Comparison of ENCODE assay signal across 8 cellular contexts in genomic region chr17:39573447-39574298, GRCh38. TPM values are rescaled to one million over a fixed set of nuclear protein-coding genes. Genes with fewer than 3 reads are reported as not detected.
DNase-seq lines count a peak whose midpoint lies in the region; ATAC-seq and TF ChIP-seq lines count a peak whose summit lies in the region.

No MANE protein-coding gene starts in this region.

- CTCF ChIA-PET in activated CD8-positive, alpha-beta memory T cell treated with anti-CD3 and anti-CD28 coated beads, Interleukin-2, amount 10 ng/mL, durations not matched to agents 7 days and 5 days (lab: Charles Lee), result interaction anchor here (0.6 to 3.5 kb wide), 6 partner anchors 26 to 157 kb away, joined by 3 to 21 read pairs (median 4); partner anchors contain the start of gene MIEN1

- TF ChIP-seq CTCF in mucosa of descending colon (IDR thresholded peaks at IDR 0.05), result no peak

- H3K27me3 ChIP-seq in esophagus (ENCODE audit: control insufficient read depth in 1 of 2, insufficient read depth in 2 of 2, low read length in 2 of 2), result no peaks in the 10 kb centered on the region

- H3K36me3 ChIP-seq in esophagus (ENCODE audit: control insufficient read depth in 2 of 2, insufficient read depth in 2 of 2, low read length in 1 of 2), result no peaks in the 10 kb centered on the region
- H3K36me3 ChIP-seq in mucosa of descending colon (ENCODE audit: low read depth), result no peaks in the 10 kb centered on the region

- peaks cover 3% of the 10 kb centered on the region for H3K4me1 Mint-ChIP-seq in activated CD8-positive, alpha-beta memory T cell treated with anti-CD3 and anti-CD28 coated beads, Interleukin-2, amount 10 ng/mL, durations not matched to agents 7 days and 5 days

- H3K4me3 Mint-ChIP-seq in activated CD8-positive, alpha-beta memory T cell treated with anti-CD3 and anti-CD28 coated beads, Interleukin-2, amount 10 ng/mL, durations not matched to agents 7 days and 5 days, result peak overlapping the region; percentile 57

- H3K27me3 Mint-ChIP-seq in activated CD8-positive, alpha-beta memory T cell treated with anti-CD3 and anti-CD28 coated beads, Interleukin-2, amount 10 ng/mL, durations not matched to agents 7 days and 5 days, result peaks cover 12% of the 10 kb centered on the region

- H3K4me1 ChIP-seq in esophagus (ENCODE audit: control insufficient read depth in 2 of 2, insufficient read depth in 2 of 2, low read length in 1 of 2) (peaks cover 0 to 5% of the 10 kb centered on the region in 2 donors), mucosa of descending colon (ENCODE audit: low read depth) (peaks cover 6% of the 10 kb centered on the region)

- H3K9me3 Mint-ChIP-seq in activated CD8-positive, alpha-beta memory T cell treated with anti-CD3 and anti-CD28 coated beads, Interleukin-2, amount 10 ng/mL, durations not matched to agents 7 days and 5 days (ENCODE audit: low read depth), result peaks cover 5% of the 10 kb centered on the region

- H3K27ac ChIP-seq in esophagus (ENCODE audit: low read depth in 2 of 2, low read length in 1 of 2), result peak overlapping the region; percentile 93 to 96
- peak overlapping the region; percentile 45 for H3K27ac ChIP-seq in substantia nigra (ENCODE audit: low read depth, low read length, poor library complexity, severe bottlenecking)

- WGBS in esophagus, 2 donors, result 2 to 3% methylated on average over 61 to 66 of the region's 66 CpGs

- peak; percentile 48 to 51 for ATAC-seq in activated CD4-positive, CD25-positive, alpha-beta regulatory T cell treated with anti-CD3 and anti-CD28 coated beads, Interleukin-2, amount 50 U/mL, for 24 hours
- peak; percentile 73 for ATAC-seq in activated CD8-positive, alpha-beta memory T cell treated with anti-CD3 and anti-CD28 coated beads, Interleukin-2, amount 10 ng/mL, durations not matched to agents 7 days and 5 days
- ATAC-seq in mucosa of descending colon, result peak; percentile 91
- no peak for ATAC-seq in GM18858 (IDR thresholded peaks at IDR 0.05; ENCODE audit: unreplicated experiment)

- H3K36me3 Mint-ChIP-seq in activated CD8-positive, alpha-beta memory T cell treated with anti-CD3 and anti-CD28 coated beads, Interleukin-2, amount 10 ng/mL, durations not matched to agents 7 days and 5 days, result peaks cover 23% of the 10 kb centered on the region

- intact Hi-C loops in mucosa of descending colon (cut with DNase I, micrococcal nuclease), result no loop called here

- no peak for DNase-seq in activated CD4-positive, CD25-positive, alpha-beta regulatory T cell (lab: John Stamatoyannopoulos, UW)
- peak; percentile 16 to 46 for DNase-seq in NCI-H1930 (lab: John Stamatoyannopoulos, UW)
- peak; percentile 56 for DNase-seq in activated CD8-positive, alpha-beta memory T cell treated with anti-CD3 and anti-CD28 coated beads, Interleukin-2, amount 10 ng/mL, durations not matched to agents 7 days and 5 days
- peak; percentile 66 to 79 (median 70) for DNase-seq in mucosa of descending colon
- DNase-seq in substantia nigra (lab: John Stamatoyannopoulos, UW), result peak in 33 of 49 donors; percentile 9 to 79 (median 34)

- H3K27ac Mint-ChIP-seq in activated CD8-positive, alpha-beta memory T cell treated with anti-CD3 and anti-CD28 coated beads, Interleukin-2, amount 10 ng/mL, durations not matched to agents 7 days and 5 days, result no peak overlapping the region

- H3K4me3 ChIP-seq in esophagus (ENCODE audit: low read depth in 1 of 2, low read length in 2 of 2) (peak overlapping the region; percentile 70 to 72), mucosa of descending colon (peak overlapping the region; percentile 22)

- H3K9me3 ChIP-seq in esophagus (ENCODE audit: control insufficient read depth in 2 of 2, insufficient read depth in 1 of 2, low read depth in 1 of 2, low read length in 1 of 2) (no peaks in the 10 kb centered on the region), mucosa of descending colon (no peaks in the 10 kb centered on the region)

RNA-seq across cellular contexts. Expression of gene NEUROD2, which starts 34.0 kb away (rescaled TPM):
- total RNA-seq in activated CD8-positive, alpha-beta memory T cell treated with anti-CD3 and anti-CD28 coated beads, Interleukin-2, amount 10 ng/mL, durations not matched to agents 7 days and 5 days, result not detected
- polyA plus RNA-seq in esophagus, result under 1 TPM in 1 of 2 donors, not detected in 1; 0.02 TPM
- under 1 TPM in 1 of 3 donors, not detected in 2; 0.05 TPM for total RNA-seq in mucosa of descending colon

RNA-seq across cellular contexts. Expression of gene PPP1R1B, which starts 53.1 kb away (rescaled TPM):
- total RNA-seq in activated CD8-positive, alpha-beta memory T cell treated with anti-CD3 and anti-CD28 coated beads, Interleukin-2, amount 10 ng/mL, durations not matched to agents 7 days and 5 days, result not detected
- 1 to 10 TPM in 1 of 2 donors, under 1 TPM in 1; 0.43 to 1.2 TPM for polyA plus RNA-seq in esophagus
- 100 to 1,000 TPM; 108 to 362 (median 356) TPM for total RNA-seq in mucosa of descending colon

Comparison
In these comparisons a context has a peak if more than half of its experiments do, and no peak if none do; other contexts are left out.
1. DNase-seq: peak in NCI-H1930 (2 of 2), activated CD8-positive, alpha-beta memory T cell treated with anti-CD3 and anti-CD28 coated beads, Interleukin-2, amount 10 ng/mL, durations not matched to agents 7 days and 5 days (single experiment), mucosa of descending colon (3 of 3) and substantia nigra (33 of 49); none in activated CD4-positive, CD25-positive, alpha-beta regulatory T cell (0 of 4).
2. RNA of gene PPP1R1B, which starts 53.1 kb away (total RNA-seq): 108 to 362 TPM in mucosa of descending colon; not detected in activated CD8-positive, alpha-beta memory T cell treated with anti-CD3 and anti-CD28 coated beads, Interleukin-2, amount 10 ng/mL, durations not matched to agents 7 days and 5 days; every median in the first group is over 100 times any median in the second.